Comparison of ENCODE assay signal across 8 cellular contexts in genomic region chr12:12813120-12814101, GRCh38. TPM values are rescaled to one million over a fixed set of nuclear protein-coding genes. Genes with fewer than 3 reads are reported as not detected.
DNase-seq lines count a peak whose midpoint lies in the region; ATAC-seq and TF ChIP-seq lines count a peak whose summit lies in the region.

DDX47 (plus strand) TSS chr12:12813346; CDS start chr12:12813368, 22 bp downstream.

- DNase-seq in BE2C (peak; percentile 97), NCI-H526 (lab: John Stamatoyannopoulos, UW) (peak; percentile 82 to 96), dedifferentiated amniotic fluid mesenchymal stem cell (ENCODE audit: extremely low spot score) (peak; percentile 89), left lobe of liver (ENCODE audit: low spot score) (peak; percentile 95)
- DNase-seq in activated CD4-positive, alpha-beta T cell treated with anti-CD3 and anti-CD28 coated beads, Interleukin-2, amount 10 ng/mL, durations not matched to agents 24 days and 14 days, result peak; percentile 99
- DNase-seq in stimulated activated CD4-positive, alpha-beta T cell treated with anti-CD3 and anti-CD28 coated beads, Interleukin-2, amount 100 ng/mL, for 4 hours (ENCODE audit: low read depth), result peak; percentile 94

- H3K9me3 ChIP-seq in BE2C, result no peaks in the 10 kb centered on the region

- intact Hi-C loops in activated CD4-positive, alpha-beta T cell treated with anti-CD3 and anti-CD28 coated beads, Interleukin-2, amount 10 ng/mL, durations not matched to agents 24 days and 14 days (cut with micrococcal nuclease), result loop anchor here (1.0 to 10.0 kb wide), 4 partner anchors 9 to 361 kb away; no protein-coding TSS in a partner anchor

- H3K4me1 ChIP-seq in BE2C, result no peaks in the 10 kb centered on the region

- peak; percentile 83 for TF ChIP-seq CTCF in BE2C (IDR thresholded peaks at IDR 0.05; ENCODE audit: low read depth, low read length)

- no peaks in the 10 kb centered on the region for H3K27me3 Mint-ChIP-seq in activated CD4-positive, alpha-beta T cell treated with anti-CD3 and anti-CD28 coated beads, Interleukin-2, amount 10 ng/mL, durations not matched to agents 24 days and 14 days

- H3K4me3 ChIP-seq in BE2C (ENCODE audit: low read depth, low read length), result peak within 1 kb of the TSS; percentile 99

- H3K27me3 ChIP-seq in BE2C, result no peaks in the 10 kb centered on the region

- TF ChIP-seq POLR2A in GM19099 (IDR thresholded peaks at IDR 0.05; ENCODE audit: extremely low read depth, insufficient read length, low read depth), result peak; percentile 68

- no peaks in the 10 kb centered on the region for H3K9me3 Mint-ChIP-seq in activated CD4-positive, alpha-beta T cell treated with anti-CD3 and anti-CD28 coated beads, Interleukin-2, amount 10 ng/mL, durations not matched to agents 24 days and 14 days

- ATAC-seq in HG03432 (IDR thresholded peaks at IDR 0.05; ENCODE audit: unreplicated experiment), result peak; percentile 88
- ATAC-seq in left lobe of liver, result peak; percentile 100

- peaks cover 33% of the 10 kb centered on the region for H3K36me3 Mint-ChIP-seq in activated CD4-positive, alpha-beta T cell treated with anti-CD3 and anti-CD28 coated beads, Interleukin-2, amount 10 ng/mL, durations not matched to agents 24 days and 14 days (ENCODE audit: low read depth)

- H3K36me3 ChIP-seq in BE2C, result peaks cover 24% of the 10 kb centered on the region

- peak within 1 kb of the TSS; percentile 93 for H3K4me3 Mint-ChIP-seq in activated CD4-positive, alpha-beta T cell treated with anti-CD3 and anti-CD28 coated beads, Interleukin-2, amount 10 ng/mL, durations not matched to agents 24 days and 14 days

- H3K27ac Mint-ChIP-seq in activated CD4-positive, alpha-beta T cell treated with anti-CD3 and anti-CD28 coated beads, Interleukin-2, amount 10 ng/mL, durations not matched to agents 24 days and 14 days, result peak within 1 kb of the TSS; percentile 96

- peaks cover 48% of the 10 kb centered on the region for H3K4me1 Mint-ChIP-seq in activated CD4-positive, alpha-beta T cell treated with anti-CD3 and anti-CD28 coated beads, Interleukin-2, amount 10 ng/mL, durations not matched to agents 24 days and 14 days

RNA-seq across cellular contexts. Expression of gene DDX47, which starts in this region (rescaled TPM):
- polyA plus RNA-seq in BE2C (2012; ENCODE audit: insufficient read depth, insufficient read length, low read depth), result 70.3 TPM
- 123 and 133 TPM in 2 replicates for total RNA-seq in activated CD4-positive, alpha-beta T cell treated with anti-CD3 and anti-CD28 coated beads, Interleukin-2, amount 10 ng/mL, durations not matched to agents 24 days and 14 days
- total RNA-seq in left lobe of liver, result 22.7 TPM

Comparison
In these comparisons a context has a peak if more than half of its experiments do, and no peak if none do; other contexts are left out.
1. Peak in every context shown above with its lines: DNase-seq, ATAC-seq and H3K4me3 ChIP-seq.